ENCODE assay signal across 1 cellular context in the genomic region with DNA sequence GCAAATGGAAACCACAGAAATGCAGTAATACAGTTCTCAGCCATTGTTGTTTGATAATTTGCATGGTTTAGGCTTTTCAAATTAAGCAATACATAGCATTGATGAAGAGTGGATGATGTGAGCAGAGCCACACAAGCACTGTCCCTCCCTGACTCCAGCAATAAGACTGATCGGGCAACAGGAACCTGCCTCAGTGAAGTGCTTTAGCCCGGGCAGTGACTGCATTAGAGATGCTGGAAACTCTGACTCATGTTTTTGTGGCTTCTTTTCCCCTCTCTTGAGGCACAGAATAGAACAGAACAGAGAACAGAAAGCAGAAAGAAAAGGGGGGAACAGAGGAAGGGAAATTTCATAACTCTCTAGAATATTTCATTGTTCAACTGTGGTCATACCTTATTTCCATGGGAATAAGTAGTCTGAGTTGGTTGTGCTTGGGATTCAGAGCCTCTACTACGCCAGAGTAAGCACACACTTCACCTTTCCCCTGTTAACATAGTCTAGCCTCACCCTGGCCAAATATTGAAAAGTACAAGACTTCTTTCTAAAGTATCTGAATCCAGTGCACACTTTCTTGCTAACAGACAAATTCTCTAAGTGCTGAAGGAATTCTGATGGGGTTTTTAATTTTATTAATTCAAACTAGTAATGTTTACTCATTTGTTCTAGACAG.
TF ChIP-seq lines count a peak whose summit lies in the region.

No MANE protein-coding gene starts in this region.

TF ChIP-seq in GM12878, 131 proteins besides CTCF, POLR2A, EP300 and RAD21 (continued from another document and continues in another):
- TF ChIP-seq SKIL (IDR thresholded peaks at IDR 0.05; ENCODE audit: low read depth, poor library complexity, severe bottlenecking): peak; percentile 71
- TF ChIP-seq TAF1 (IDR thresholded peaks at IDR 0.05; ENCODE audit: borderline replicate concordance, low read depth, low read length): peak; percentile 18; the same call in 1 of the 2 replicates
- TF ChIP-seq GATAD2B (conservative IDR thresholded peaks at IDR 0.05; ENCODE audit: low read depth): peak; percentile 53; the same call in 1 of the 2 replicates
- TF ChIP-seq FOXM1 (IDR thresholded peaks at IDR 0.05; ENCODE audit: low read depth, low read length): peak; percentile 86; the same call in 1 of the 2 replicates
- no peak for TF ChIP-seq RB1 (IDR thresholded peaks at IDR 0.05; ENCODE audit: borderline replicate concordance)
- TF ChIP-seq ZNF207 (IDR thresholded peaks at IDR 0.05; ENCODE audit: borderline replicate concordance): no peak
- TF ChIP-seq MXI1 (IDR thresholded peaks at IDR 0.05; ENCODE audit: low read depth, low read length): no peak
- TF ChIP-seq ATF7 (IDR thresholded peaks at IDR 0.05; ENCODE audit: low read depth): peak; percentile 91
- no peak for TF ChIP-seq SUPT20H (IDR thresholded peaks at IDR 0.05; ENCODE audit: borderline replicate concordance, control insufficient read depth, low read depth, low read length)
- TF ChIP-seq POLR2AphosphoS5 (IDR thresholded peaks at IDR 0.05; ENCODE audit: low read length): peak; percentile 49; the same call in 1 of the 2 replicates
- TF ChIP-seq NFYA (IDR thresholded peaks at IDR 0.05; ENCODE audit: borderline replicate concordance, low read depth, low read length): no peak
- TF ChIP-seq MYB (IDR thresholded peaks at IDR 0.05; ENCODE audit: borderline replicate concordance, low read depth, low read length): no peak
- peak; percentile 80; the same call in 1 of the 2 replicates for TF ChIP-seq ZBED1 (IDR thresholded peaks at IDR 0.05; ENCODE audit: borderline replicate concordance)
- TF ChIP-seq, protein P1, sequence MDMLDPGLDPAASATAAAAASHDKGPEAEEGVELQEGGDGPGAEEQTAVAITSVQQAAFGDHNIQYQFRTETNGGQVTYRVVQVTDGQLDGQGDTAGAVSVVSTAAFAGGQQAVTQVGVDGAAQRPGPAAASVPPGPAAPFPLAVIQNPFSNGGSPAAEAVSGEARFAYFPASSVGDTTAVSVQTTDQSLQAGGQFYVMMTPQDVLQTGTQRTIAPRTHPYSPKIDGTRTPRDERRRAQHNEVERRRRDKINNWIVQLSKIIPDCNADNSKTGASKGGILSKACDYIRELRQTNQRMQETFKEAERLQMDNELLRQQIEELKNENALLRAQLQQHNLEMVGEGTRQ (IDR thresholded peaks at IDR 0.05; ENCODE audit: borderline replicate concordance, low read depth, low read length): no peak
- peak; percentile 15; the same call in 1 of the 2 replicates for TF ChIP-seq PAX5 (IDR thresholded peaks at IDR 0.05; ENCODE audit: borderline replicate concordance, low read depth, low read length)
- TF ChIP-seq SMAD5 (IDR thresholded peaks at IDR 0.05; ENCODE audit: low read depth): peak; percentile 33; the same call in 1 of the 2 replicates
- TF ChIP-seq KAT2A (conservative IDR thresholded peaks at IDR 0.05; ENCODE audit: control insufficient read depth, low read depth, low read length): no peak
- TF ChIP-seq SUZ12 (IDR thresholded peaks at IDR 0.05; ENCODE audit: unreplicated experiment): no peak
- TF ChIP-seq EZH2 (IDR thresholded peaks at IDR 0.05; ENCODE audit: borderline replicate concordance, control insufficient read depth, low read depth, low read length): no peak
- TF ChIP-seq ZBTB40 (IDR thresholded peaks at IDR 0.05; ENCODE audit: borderline replicate concordance): no peak
- no peak for TF ChIP-seq ASH2L (IDR thresholded peaks at IDR 0.05; ENCODE audit: borderline replicate concordance, low read depth)
- no peak; the same call in 1 of the 2 replicates for TF ChIP-seq ZNF217 (IDR thresholded peaks at IDR 0.05)
- no peak for TF ChIP-seq SREBF1 (IDR thresholded peaks at IDR 0.05; ENCODE audit: low read length)
- TF ChIP-seq HDAC6 (IDR thresholded peaks at IDR 0.05; ENCODE audit: unreplicated experiment): no peak
- TF ChIP-seq RAD51 (IDR thresholded peaks at IDR 0.05): no peak
- TF ChIP-seq IKZF2 (IDR thresholded peaks at IDR 0.05): peak; percentile 96
- TF ChIP-seq POLR2AphosphoS2 (IDR thresholded peaks at IDR 0.05; ENCODE audit: low read depth, low read length): no peak
- peak; percentile 31; the same call in 1 of the 2 replicates for TF ChIP-seq SMARCA5 (IDR thresholded peaks at IDR 0.05)
- peak; percentile 62; the same call in 1 of the 2 replicates for TF ChIP-seq IRF4 (IDR thresholded peaks at IDR 0.05; ENCODE audit: low read depth, low read length)
- TF ChIP-seq, protein P2, sequence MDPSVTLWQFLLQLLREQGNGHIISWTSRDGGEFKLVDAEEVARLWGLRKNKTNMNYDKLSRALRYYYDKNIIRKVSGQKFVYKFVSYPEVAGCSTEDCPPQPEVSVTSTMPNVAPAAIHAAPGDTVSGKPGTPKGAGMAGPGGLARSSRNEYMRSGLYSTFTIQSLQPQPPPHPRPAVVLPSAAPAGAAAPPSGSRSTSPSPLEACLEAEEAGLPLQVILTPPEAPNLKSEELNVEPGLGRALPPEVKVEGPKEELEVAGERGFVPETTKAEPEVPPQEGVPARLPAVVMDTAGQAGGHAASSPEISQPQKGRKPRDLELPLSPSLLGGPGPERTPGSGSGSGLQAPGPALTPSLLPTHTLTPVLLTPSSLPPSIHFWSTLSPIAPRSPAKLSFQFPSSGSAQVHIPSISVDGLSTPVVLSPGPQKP (IDR thresholded peaks at IDR 0.05; ENCODE audit: low read depth, low read length): no peak
- TF ChIP-seq NR2C1 (IDR thresholded peaks at IDR 0.05): no peak
- TF ChIP-seq FOS (IDR thresholded peaks at IDR 0.05; ENCODE audit: borderline replicate concordance, extremely low read depth, insufficient read length): no peak
- no peak for TF ChIP-seq ZBTB11 (CRISPR knock-in tag; IDR thresholded peaks at IDR 0.05)
- peak; percentile 92 for TF ChIP-seq IKZF1 (conservative IDR thresholded peaks at IDR 0.05)
- TF ChIP-seq SMAD1 (IDR thresholded peaks at IDR 0.05; ENCODE audit: low read depth, partially characterized antibody): no peak
- 0 out of 2 replicates have a peak, but pooled peaks have one; percentile 31 for TF ChIP-seq MTA3 (IDR thresholded peaks at IDR 0.05; ENCODE audit: borderline replicate concordance, low read length)
- TF ChIP-seq BMI1 (IDR thresholded peaks at IDR 0.05; ENCODE audit: borderline replicate concordance): peak; percentile 55; the same call in 1 of the 2 replicates
- peak; percentile 77; the same call in 1 of the 2 replicates for TF ChIP-seq BCL11A (IDR thresholded peaks at IDR 0.05; ENCODE audit: low read depth, low read length)
- TF ChIP-seq SIX5 (IDR thresholded peaks at IDR 0.05; ENCODE audit: low read depth, low read length, severe bottlenecking): no peak
- TF ChIP-seq MAX (IDR thresholded peaks at IDR 0.05; ENCODE audit: low read depth, low read length): no peak
- TF ChIP-seq ZNF24 (IDR thresholded peaks at IDR 0.05): 0 out of 2 replicates have a peak, but pooled peaks have one; percentile 24
- TF ChIP-seq HDGF (IDR thresholded peaks at IDR 0.05): no peak
- peak; percentile 72 for TF ChIP-seq JUNB (IDR thresholded peaks at IDR 0.05)
- TF ChIP-seq CBFB (IDR thresholded peaks at IDR 0.05; ENCODE audit: low read depth): peak; percentile 81
- TF ChIP-seq PRDM15 (CRISPR knock-in tag; IDR thresholded peaks at IDR 0.05): no peak
- peak; percentile 37; the same call in 1 of the 2 replicates for TF ChIP-seq CREB1 (IDR thresholded peaks at IDR 0.05; ENCODE audit: low read depth)
- TF ChIP-seq DPF2 (IDR thresholded peaks at IDR 0.05): peak; percentile 87
- TF ChIP-seq CEBPB (IDR thresholded peaks at IDR 0.05; ENCODE audit: borderline replicate concordance in 1 of 2, low read depth in 2 of 2, low read length in 2 of 2): 0 out of 4 replicates have a peak, but pooled peaks of 1 of the 2 experiments have one; percentile 50
